ENCODE assay signal across 8 cellular contexts in genomic region chr12:12349711-12350665, GRCh38. TPM values are rescaled to one million over a fixed set of nuclear protein-coding genes. Genes with fewer than 3 reads are reported as not detected.
DNase-seq lines count a peak whose midpoint lies in the region; ATAC-seq and TF ChIP-seq lines count a peak whose summit lies in the region.

Gene MANSC1 (minus strand): TSS chr12:12350242. CDS start chr12:12343314, 6,928 bp downstream.

- no peaks in the 10 kb centered on the region for H3K9me3 Mint-ChIP-seq in activated CD8-positive, alpha-beta memory T cell treated with anti-CD3 and anti-CD28 coated beads, Interleukin-2, amount 10 ng/mL, durations not matched to agents 7 days and 5 days (ENCODE audit: low read depth)
- no peaks in the 10 kb centered on the region for H3K9me3 Mint-ChIP-seq in memory B cell

- H3K4me3 ChIP-seq in A673 (ENCODE audit: low read depth, low read length, poor library complexity, severe bottlenecking) (peak within 1 kb of the TSS; percentile 65), endocrine pancreas (ENCODE audit: control insufficient read depth, insufficient read depth, low read length) (peak within 1 kb of the TSS; percentile 96)

- peak; percentile 43 for TF ChIP-seq CTCF in A673 (conservative IDR thresholded peaks at IDR 0.05; ENCODE audit: low read depth, low read length)

- peaks cover 19% of the 10 kb centered on the region for H3K27me3 Mint-ChIP-seq in activated CD8-positive, alpha-beta memory T cell treated with anti-CD3 and anti-CD28 coated beads, Interleukin-2, amount 10 ng/mL, durations not matched to agents 7 days and 5 days
- no peaks in the 10 kb centered on the region for H3K27me3 Mint-ChIP-seq in memory B cell

- H3K27me3 ChIP-seq in A673 (replicated peaks; ENCODE audit: insufficient read depth, low read depth, low read length, poor library complexity) (no peaks in the 10 kb centered on the region), endocrine pancreas (ENCODE audit: control insufficient read depth, insufficient read depth, low read length) (no peaks in the 10 kb centered on the region)

- ATAC-seq in GM18868 (IDR thresholded peaks at IDR 0.05; ENCODE audit: unreplicated experiment) (peak; percentile 48), memory B cell (ENCODE audit: low read depth) (peak; percentile 78), HG02623 (IDR thresholded peaks at IDR 0.05; ENCODE audit: unreplicated experiment) (no peak)
- ATAC-seq in activated CD8-positive, alpha-beta memory T cell treated with anti-CD3 and anti-CD28 coated beads, Interleukin-2, amount 10 ng/mL, durations not matched to agents 7 days and 5 days: peak; percentile 78

- H3K4me3 Mint-ChIP-seq in activated CD8-positive, alpha-beta memory T cell treated with anti-CD3 and anti-CD28 coated beads, Interleukin-2, amount 10 ng/mL, durations not matched to agents 7 days and 5 days: peak within 1 kb of the TSS; percentile 65
- H3K4me3 Mint-ChIP-seq in memory B cell: peak within 1 kb of the TSS; percentile 75

- BruUV-seq in A673 (replicated peaks; lab: Mats Ljungman, UMichigan): no TSS peak

- POLR2A ChIA-PET in A673 (lab: Charles Lee; ENCODE audit: low non-redundant PET): interaction anchor here (0.7 kb wide), 1 partner anchor 83 kb away, joined by 4 read pairs; the partner anchor contains the start of gene LRP6

- CTCF ChIA-PET in A673 (lab: Charles Lee): interaction anchor here (0.6 to 1.0 kb wide), 3 partner anchors 67 to 862 kb away, joined by 3 read pairs; no protein-coding TSS in a partner anchor
- CTCF ChIA-PET in activated CD8-positive, alpha-beta memory T cell treated with anti-CD3 and anti-CD28 coated beads, Interleukin-2, amount 10 ng/mL, durations not matched to agents 7 days and 5 days (lab: Charles Lee): interaction anchor here (1.2 to 1.9 kb wide), 6 partner anchors 11 to 22 kb away, joined by 4 to 12 read pairs (median 8); no protein-coding TSS in a partner anchor

- H3K27ac Mint-ChIP-seq in activated CD8-positive, alpha-beta memory T cell treated with anti-CD3 and anti-CD28 coated beads, Interleukin-2, amount 10 ng/mL, durations not matched to agents 7 days and 5 days: peak within 1 kb of the TSS; percentile 48
- H3K27ac Mint-ChIP-seq in memory B cell: peak within 1 kb of the TSS; percentile 19

- DNase-seq in A673 (ENCODE audit: low spot score) (peak; percentile 69), NCI-H510A (lab: John Stamatoyannopoulos, UW) (peak; percentile 61), memory B cell (ENCODE audit: low spot score in 2 of 2) (peak; percentile 16 to 37)
- DNase-seq in activated CD8-positive, alpha-beta memory T cell treated with anti-CD3 and anti-CD28 coated beads, Interleukin-2, amount 10 ng/mL, durations not matched to agents 7 days and 5 days: peak; percentile 71
- DNase-seq in stimulated activated CD8-positive, alpha-beta memory T cell treated with anti-CD3 and anti-CD28 coated beads, Interleukin-15, amount 100 ng/mL, for 24 hours (ENCODE audit: low read depth): peak; percentile 6

- intact Hi-C loops in A673 (cut with micrococcal nuclease; ENCODE audit: unreplicated experiment): no loop called here

- peaks cover 18% of the 10 kb centered on the region for H3K4me1 Mint-ChIP-seq in activated CD8-positive, alpha-beta memory T cell treated with anti-CD3 and anti-CD28 coated beads, Interleukin-2, amount 10 ng/mL, durations not matched to agents 7 days and 5 days
- H3K4me1 Mint-ChIP-seq in memory B cell: peaks cover 5% of the 10 kb centered on the region

- H3K9me3 ChIP-seq in A673 (ENCODE audit: low read depth, low read length, poor library complexity, severe bottlenecking): no peaks in the 10 kb centered on the region
- no peaks in the 10 kb centered on the region for H3K9me3 ChIP-seq in endocrine pancreas (ENCODE audit: control insufficient read depth, low read length)

- no peaks in the 10 kb centered on the region for H3K4me1 ChIP-seq in A673 (ENCODE audit: insufficient read depth, low read length, poor library complexity, severe bottlenecking)
- peaks cover 9% of the 10 kb centered on the region for H3K4me1 ChIP-seq in endocrine pancreas (ENCODE audit: control insufficient read depth, insufficient read depth, low read length)

- H3K36me3 ChIP-seq in A673 (ENCODE audit: insufficient read depth, low read length, poor library complexity, severe bottlenecking): no peaks in the 10 kb centered on the region
- H3K36me3 ChIP-seq in endocrine pancreas (ENCODE audit: control insufficient read depth, insufficient read depth, low read length): no peaks in the 10 kb centered on the region

- peak within 1 kb of the TSS; percentile 92 for H3K9ac ChIP-seq in endocrine pancreas (ENCODE audit: control insufficient read depth, insufficient read depth, low read length)

- no peaks in the 10 kb centered on the region for H3K36me3 Mint-ChIP-seq in activated CD8-positive, alpha-beta memory T cell treated with anti-CD3 and anti-CD28 coated beads, Interleukin-2, amount 10 ng/mL, durations not matched to agents 7 days and 5 days
- H3K36me3 Mint-ChIP-seq in memory B cell: no peaks in the 10 kb centered on the region

- peak within 1 kb of the TSS; percentile 38 for H3K27ac ChIP-seq in A673 (ENCODE audit: low read depth, low read length, poor library complexity, severe bottlenecking)

RNA-seq across cellular contexts. Expression of gene MANSC1, which starts in this region (rescaled TPM):
- 10.5 TPM in 2 replicates for total RNA-seq in A673 (2021)
- under 1 TPM in 1 of 2 experiments, not detected in 1; 0.14 TPM for total RNA-seq in activated CD8-positive, alpha-beta memory T cell treated with anti-CD3 and anti-CD28 coated beads, Interleukin-2, amount 10 ng/mL, durations not matched to agents 7 days and 5 days

Comparison
In these comparisons a context has a peak if more than half of its experiments do, and no peak if none do; other contexts are left out.
1. RNA of gene MANSC1 (total RNA-seq): 10.5 TPM in A673; 0.14 TPM in activated CD8-positive, alpha-beta memory T cell treated with anti-CD3 and anti-CD28 coated beads, Interleukin-2, amount 10 ng/mL, durations not matched to agents 7 days and 5 days; every median in the first group is over 10 times any median in the second.
2. Peak in DNase-seq and ATAC-seq in activated CD8-positive, alpha-beta memory T cell treated with anti-CD3 and anti-CD28 coated beads, Interleukin-2, amount 10 ng/mL, durations not matched to agents 7 days and 5 days; RNA of the gene not detected or under 1 TPM.
3. DNase-seq: peak in every context shown above with its lines; median percentile 71 in activated CD8-positive, alpha-beta memory T cell treated with anti-CD3 and anti-CD28 coated beads, Interleukin-2, amount 10 ng/mL, durations not matched to agents 7 days and 5 days; 69 in A673; 61 in NCI-H510A; 26 in memory B cell; 6 in stimulated activated CD8-positive, alpha-beta memory T cell treated with anti-CD3 and anti-CD28 coated beads, Interleukin-15, amount 100 ng/mL, for 24 hours.